Comparison of ENCODE assay signal across 1 cellular context in the genomic region with DNA sequence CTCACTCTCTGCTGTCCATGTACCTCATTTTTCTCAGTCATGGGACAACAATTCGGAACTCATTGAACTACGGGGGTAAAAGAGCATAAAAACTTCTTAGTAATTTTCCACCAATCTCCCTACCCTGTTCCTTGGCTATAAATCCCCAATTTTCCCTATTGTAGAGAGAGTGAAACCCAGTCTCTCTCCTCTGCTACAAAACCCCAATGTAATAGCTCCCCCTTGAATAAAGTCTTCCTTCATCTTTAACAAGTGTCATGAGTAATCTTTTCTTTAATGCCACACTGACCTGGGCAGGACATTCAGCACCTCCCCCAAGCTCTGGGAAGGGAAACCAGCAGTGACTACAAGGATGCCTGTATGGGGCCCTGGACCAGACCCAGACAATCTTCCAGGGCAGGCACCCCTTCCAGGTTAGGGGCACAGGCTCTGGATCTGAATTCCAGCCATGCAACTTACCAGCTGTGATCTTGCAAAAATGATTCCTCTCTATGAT.
TF ChIP-seq lines count a peak whose summit lies in the region.

No MANE protein-coding gene starts in this region.

TF ChIP-seq in GM12878, 131 proteins besides CTCF, POLR2A, EP300 and RAD21 (continued from another document and continues in another):
- TF ChIP-seq SMAD1 (IDR thresholded peaks at IDR 0.05; ENCODE audit: low read depth, partially characterized antibody) (peak; percentile 94), BHLHE40 (IDR thresholded peaks at IDR 0.05; ENCODE audit: borderline replicate concordance in 1 of 2, low read depth in 2 of 2, low read length in 1 of 2) (peak in 1 of 2 experiments; percentile 10; a peak in 1 of 4 replicates), KAT2A (conservative IDR thresholded peaks at IDR 0.05; ENCODE audit: control insufficient read depth, low read depth, low read length) (no peak), KLF5 (IDR thresholded peaks at IDR 0.05; ENCODE audit: partially characterized antibody) (no peak), GABPA (IDR thresholded peaks at IDR 0.05; ENCODE audit: low read depth) (no peak), ZNF217 (IDR thresholded peaks at IDR 0.05) (no peak), TCF12 (IDR thresholded peaks at IDR 0.05; ENCODE audit: low read depth, low read length) (peak; percentile 61; the same call in 1 of the 2 replicates), EGR1 (IDR thresholded peaks at IDR 0.05; ENCODE audit: borderline replicate concordance in 1 of 2, low read depth in 2 of 2, low read length in 2 of 2) (peak in 1 of 2 experiments; percentile 31; a peak in 1 of 3 replicates), MTA3 (IDR thresholded peaks at IDR 0.05; ENCODE audit: borderline replicate concordance, low read length) (peak; percentile 90), ASH2L (IDR thresholded peaks at IDR 0.05; ENCODE audit: borderline replicate concordance, low read depth) (no peak), CBFB (IDR thresholded peaks at IDR 0.05; ENCODE audit: low read depth) (peak; percentile 92), NFIC (IDR thresholded peaks at IDR 0.05; ENCODE audit: low read depth, low read length) (peak; percentile 48; the same call in 1 of the 2 replicates), NR2C2 (IDR thresholded peaks at IDR 0.05; ENCODE audit: borderline replicate concordance, control insufficient read depth, insufficient read length, low read depth) (no peak), TBL1XR1 (IDR thresholded peaks at IDR 0.05; ENCODE audit: low read depth, low read length) (no peak), ZNF384 (IDR thresholded peaks at IDR 0.05; ENCODE audit: borderline replicate concordance, low read depth, low read length) (no peak), MYC (IDR thresholded peaks at IDR 0.05; ENCODE audit: insufficient read depth, insufficient read length, insufficient replicate concordance, low read length, severe bottlenecking) (no peak), NBN (IDR thresholded peaks at IDR 0.05) (no peak), CREM (IDR thresholded peaks at IDR 0.05; ENCODE audit: low read depth) (no peak), ZSCAN29 (IDR thresholded peaks at IDR 0.05) (no peak), HDAC6 (IDR thresholded peaks at IDR 0.05; ENCODE audit: unreplicated experiment) (no peak), YBX1 (IDR thresholded peaks at IDR 0.05) (no peak), JUNB (IDR thresholded peaks at IDR 0.05) (no peak), RB1 (IDR thresholded peaks at IDR 0.05; ENCODE audit: borderline replicate concordance) (no peak), LARP7 (IDR thresholded peaks at IDR 0.05) (no peak), ZNF24 (IDR thresholded peaks at IDR 0.05) (no peak), KDM1A (IDR thresholded peaks at IDR 0.05; ENCODE audit: borderline replicate concordance) (no peak), IRF4 (IDR thresholded peaks at IDR 0.05; ENCODE audit: low read depth, low read length) (no peak), MXI1 (IDR thresholded peaks at IDR 0.05; ENCODE audit: low read depth, low read length) (peak; percentile 68; the same call in 1 of the 2 replicates), RFX5 (IDR thresholded peaks at IDR 0.05; ENCODE audit: low read depth, low read length) (no peak), MEF2B (IDR thresholded peaks at IDR 0.05; ENCODE audit: partially characterized antibody, poor library complexity, severe bottlenecking) (no peak), SP1 (IDR thresholded peaks at IDR 0.05; ENCODE audit: low read depth, low read length) (peak; percentile 27), CBX5 (IDR thresholded peaks at IDR 0.05; ENCODE audit: low read depth) (no peak)
- TF ChIP-seq, protein P1, sequence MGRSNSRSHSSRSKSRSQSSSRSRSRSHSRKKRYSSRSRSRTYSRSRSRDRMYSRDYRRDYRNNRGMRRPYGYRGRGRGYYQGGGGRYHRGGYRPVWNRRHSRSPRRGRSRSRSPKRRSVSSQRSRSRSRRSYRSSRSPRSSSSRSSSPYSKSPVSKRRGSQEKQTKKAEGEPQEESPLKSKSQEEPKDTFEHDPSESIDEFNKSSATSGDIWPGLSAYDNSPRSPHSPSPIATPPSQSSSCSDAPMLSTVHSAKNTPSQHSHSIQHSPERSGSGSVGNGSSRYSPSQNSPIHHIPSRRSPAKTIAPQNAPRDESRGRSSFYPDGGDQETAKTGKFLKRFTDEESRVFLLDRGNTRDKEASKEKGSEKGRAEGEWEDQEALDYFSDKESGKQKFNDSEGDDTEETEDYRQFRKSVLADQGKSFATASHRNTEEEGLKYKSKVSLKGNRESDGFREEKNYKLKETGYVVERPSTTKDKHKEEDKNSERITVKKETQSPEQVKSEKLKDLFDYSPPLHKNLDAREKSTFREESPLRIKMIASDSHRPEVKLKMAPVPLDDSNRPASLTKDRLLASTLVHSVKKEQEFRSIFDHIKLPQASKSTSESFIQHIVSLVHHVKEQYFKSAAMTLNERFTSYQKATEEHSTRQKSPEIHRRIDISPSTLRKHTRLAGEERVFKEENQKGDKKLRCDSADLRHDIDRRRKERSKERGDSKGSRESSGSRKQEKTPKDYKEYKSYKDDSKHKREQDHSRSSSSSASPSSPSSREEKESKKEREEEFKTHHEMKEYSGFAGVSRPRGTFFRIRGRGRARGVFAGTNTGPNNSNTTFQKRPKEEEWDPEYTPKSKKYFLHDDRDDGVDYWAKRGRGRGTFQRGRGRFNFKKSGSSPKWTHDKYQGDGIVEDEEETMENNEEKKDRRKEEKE (IDR thresholded peaks at IDR 0.05): no peak
- TF ChIP-seq, protein P2, sequence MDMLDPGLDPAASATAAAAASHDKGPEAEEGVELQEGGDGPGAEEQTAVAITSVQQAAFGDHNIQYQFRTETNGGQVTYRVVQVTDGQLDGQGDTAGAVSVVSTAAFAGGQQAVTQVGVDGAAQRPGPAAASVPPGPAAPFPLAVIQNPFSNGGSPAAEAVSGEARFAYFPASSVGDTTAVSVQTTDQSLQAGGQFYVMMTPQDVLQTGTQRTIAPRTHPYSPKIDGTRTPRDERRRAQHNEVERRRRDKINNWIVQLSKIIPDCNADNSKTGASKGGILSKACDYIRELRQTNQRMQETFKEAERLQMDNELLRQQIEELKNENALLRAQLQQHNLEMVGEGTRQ (IDR thresholded peaks at IDR 0.05; ENCODE audit: borderline replicate concordance, low read depth, low read length): no peak; the same call in 1 of the 2 replicates
- TF ChIP-seq, protein P3, sequence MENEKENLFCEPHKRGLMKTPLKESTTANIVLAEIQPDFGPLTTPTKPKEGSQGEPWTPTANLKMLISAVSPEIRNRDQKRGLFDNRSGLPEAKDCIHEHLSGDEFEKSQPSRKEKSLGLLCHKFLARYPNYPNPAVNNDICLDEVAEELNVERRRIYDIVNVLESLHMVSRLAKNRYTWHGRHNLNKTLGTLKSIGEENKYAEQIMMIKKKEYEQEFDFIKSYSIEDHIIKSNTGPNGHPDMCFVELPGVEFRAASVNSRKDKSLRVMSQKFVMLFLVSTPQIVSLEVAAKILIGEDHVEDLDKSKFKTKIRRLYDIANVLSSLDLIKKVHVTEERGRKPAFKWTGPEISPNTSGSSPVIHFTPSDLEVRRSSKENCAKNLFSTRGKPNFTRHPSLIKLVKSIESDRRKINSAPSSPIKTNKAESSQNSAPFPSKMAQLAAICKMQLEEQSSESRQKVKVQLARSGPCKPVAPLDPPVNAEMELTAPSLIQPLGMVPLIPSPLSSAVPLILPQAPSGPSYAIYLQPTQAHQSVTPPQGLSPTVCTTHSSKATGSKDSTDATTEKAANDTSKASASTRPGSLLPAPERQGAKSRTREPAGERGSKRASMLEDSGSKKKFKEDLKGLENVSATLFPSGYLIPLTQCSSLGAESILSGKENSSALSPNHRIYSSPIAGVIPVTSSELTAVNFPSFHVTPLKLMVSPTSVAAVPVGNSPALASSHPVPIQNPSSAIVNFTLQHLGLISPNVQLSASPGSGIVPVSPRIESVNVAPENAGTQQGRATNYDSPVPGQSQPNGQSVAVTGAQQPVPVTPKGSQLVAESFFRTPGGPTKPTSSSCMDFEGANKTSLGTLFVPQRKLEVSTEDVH (IDR thresholded peaks at IDR 0.05; ENCODE audit: low read depth, partially characterized antibody): no peak
- TF ChIP-seq, protein P4, sequence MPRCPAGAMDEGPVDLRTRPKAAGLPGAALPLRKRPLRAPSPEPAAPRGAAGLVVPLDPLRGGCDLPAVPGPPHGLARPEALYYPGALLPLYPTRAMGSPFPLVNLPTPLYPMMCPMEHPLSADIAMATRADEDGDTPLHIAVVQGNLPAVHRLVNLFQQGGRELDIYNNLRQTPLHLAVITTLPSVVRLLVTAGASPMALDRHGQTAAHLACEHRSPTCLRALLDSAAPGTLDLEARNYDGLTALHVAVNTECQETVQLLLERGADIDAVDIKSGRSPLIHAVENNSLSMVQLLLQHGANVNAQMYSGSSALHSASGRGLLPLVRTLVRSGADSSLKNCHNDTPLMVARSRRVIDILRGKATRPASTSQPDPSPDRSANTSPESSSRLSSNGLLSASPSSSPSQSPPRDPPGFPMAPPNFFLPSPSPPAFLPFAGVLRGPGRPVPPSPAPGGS (IDR thresholded peaks at IDR 0.05; ENCODE audit: borderline replicate concordance, insufficient read depth, low read depth, low read length, poor library complexity, severe bottlenecking): no peak
- TF ChIP-seq, protein P5, sequence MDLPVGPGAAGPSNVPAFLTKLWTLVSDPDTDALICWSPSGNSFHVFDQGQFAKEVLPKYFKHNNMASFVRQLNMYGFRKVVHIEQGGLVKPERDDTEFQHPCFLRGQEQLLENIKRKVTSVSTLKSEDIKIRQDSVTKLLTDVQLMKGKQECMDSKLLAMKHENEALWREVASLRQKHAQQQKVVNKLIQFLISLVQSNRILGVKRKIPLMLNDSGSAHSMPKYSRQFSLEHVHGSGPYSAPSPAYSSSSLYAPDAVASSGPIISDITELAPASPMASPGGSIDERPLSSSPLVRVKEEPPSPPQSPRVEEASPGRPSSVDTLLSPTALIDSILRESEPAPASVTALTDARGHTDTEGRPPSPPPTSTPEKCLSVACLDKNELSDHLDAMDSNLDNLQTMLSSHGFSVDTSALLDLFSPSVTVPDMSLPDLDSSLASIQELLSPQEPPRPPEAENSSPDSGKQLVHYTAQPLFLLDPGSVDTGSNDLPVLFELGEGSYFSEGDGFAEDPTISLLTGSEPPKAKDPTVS (IDR thresholded peaks at IDR 0.05; ENCODE audit: low read depth, low read length): no peak
- TF ChIP-seq, protein P6, sequence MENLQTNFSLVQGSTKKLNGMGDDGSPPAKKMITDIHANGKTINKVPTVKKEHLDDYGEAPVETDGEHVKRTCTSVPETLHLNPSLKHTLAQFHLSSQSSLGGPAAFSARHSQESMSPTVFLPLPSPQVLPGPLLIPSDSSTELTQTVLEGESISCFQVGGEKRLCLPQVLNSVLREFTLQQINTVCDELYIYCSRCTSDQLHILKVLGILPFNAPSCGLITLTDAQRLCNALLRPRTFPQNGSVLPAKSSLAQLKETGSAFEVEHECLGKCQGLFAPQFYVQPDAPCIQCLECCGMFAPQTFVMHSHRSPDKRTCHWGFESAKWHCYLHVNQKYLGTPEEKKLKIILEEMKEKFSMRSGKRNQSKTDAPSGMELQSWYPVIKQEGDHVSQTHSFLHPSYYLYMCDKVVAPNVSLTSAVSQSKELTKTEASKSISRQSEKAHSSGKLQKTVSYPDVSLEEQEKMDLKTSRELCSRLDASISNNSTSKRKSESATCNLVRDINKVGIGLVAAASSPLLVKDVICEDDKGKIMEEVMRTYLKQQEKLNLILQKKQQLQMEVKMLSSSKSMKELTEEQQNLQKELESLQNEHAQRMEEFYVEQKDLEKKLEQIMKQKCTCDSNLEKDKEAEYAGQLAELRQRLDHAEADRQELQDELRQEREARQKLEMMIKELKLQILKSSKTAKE (IDR thresholded peaks at IDR 0.05; ENCODE audit: low read depth, poor library complexity, severe bottlenecking): no peak
- TF ChIP-seq, protein P7, sequence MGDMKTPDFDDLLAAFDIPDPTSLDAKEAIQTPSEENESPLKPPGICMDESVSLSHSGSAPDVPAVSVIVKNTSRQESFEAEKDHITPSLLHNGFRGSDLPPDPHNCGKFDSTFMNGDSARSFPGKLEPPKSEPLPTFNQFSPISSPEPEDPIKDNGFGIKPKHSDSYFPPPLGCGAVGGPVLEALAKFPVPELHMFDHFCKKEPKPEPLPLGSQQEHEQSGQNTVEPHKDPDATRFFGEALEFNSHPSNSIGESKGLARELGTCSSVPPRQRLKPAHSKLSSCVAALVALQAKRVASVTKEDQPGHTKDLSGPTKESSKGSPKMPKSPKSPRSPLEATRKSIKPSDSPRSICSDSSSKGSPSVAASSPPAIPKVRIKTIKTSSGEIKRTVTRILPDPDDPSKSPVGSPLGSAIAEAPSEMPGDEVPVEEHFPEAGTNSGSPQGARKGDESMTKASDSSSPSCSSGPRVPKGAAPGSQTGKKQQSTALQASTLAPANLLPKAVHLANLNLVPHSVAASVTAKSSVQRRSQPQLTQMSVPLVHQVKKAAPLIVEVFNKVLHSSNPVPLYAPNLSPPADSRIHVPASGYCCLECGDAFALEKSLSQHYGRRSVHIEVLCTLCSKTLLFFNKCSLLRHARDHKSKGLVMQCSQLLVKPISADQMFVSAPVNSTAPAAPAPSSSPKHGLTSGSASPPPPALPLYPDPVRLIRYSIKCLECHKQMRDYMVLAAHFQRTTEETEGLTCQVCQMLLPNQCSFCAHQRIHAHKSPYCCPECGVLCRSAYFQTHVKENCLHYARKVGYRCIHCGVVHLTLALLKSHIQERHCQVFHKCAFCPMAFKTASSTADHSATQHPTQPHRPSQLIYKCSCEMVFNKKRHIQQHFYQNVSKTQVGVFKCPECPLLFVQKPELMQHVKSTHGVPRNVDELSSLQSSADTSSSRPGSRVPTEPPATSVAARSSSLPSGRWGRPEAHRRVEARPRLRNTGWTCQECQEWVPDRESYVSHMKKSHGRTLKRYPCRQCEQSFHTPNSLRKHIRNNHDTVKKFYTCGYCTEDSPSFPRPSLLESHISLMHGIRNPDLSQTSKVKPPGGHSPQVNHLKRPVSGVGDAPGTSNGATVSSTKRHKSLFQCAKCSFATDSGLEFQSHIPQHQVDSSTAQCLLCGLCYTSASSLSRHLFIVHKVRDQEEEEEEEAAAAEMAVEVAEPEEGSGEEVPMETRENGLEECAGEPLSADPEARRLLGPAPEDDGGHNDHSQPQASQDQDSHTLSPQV (IDR thresholded peaks at IDR 0.05): no peak
- TF ChIP-seq, protein P8, sequence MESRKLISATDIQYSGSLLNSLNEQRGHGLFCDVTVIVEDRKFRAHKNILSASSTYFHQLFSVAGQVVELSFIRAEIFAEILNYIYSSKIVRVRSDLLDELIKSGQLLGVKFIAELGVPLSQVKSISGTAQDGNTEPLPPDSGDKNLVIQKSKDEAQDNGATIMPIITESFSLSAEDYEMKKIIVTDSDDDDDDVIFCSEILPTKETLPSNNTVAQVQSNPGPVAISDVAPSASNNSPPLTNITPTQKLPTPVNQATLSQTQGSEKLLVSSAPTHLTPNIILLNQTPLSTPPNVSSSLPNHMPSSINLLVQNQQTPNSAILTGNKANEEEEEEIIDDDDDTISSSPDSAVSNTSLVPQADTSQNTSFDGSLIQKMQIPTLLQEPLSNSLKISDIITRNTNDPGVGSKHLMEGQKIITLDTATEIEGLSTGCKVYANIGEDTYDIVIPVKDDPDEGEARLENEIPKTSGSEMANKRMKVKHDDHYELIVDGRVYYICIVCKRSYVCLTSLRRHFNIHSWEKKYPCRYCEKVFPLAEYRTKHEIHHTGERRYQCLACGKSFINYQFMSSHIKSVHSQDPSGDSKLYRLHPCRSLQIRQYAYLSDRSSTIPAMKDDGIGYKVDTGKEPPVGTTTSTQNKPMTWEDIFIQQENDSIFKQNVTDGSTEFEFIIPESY (IDR thresholded peaks at IDR 0.05): no peak
- TF ChIP-seq, protein P9, sequence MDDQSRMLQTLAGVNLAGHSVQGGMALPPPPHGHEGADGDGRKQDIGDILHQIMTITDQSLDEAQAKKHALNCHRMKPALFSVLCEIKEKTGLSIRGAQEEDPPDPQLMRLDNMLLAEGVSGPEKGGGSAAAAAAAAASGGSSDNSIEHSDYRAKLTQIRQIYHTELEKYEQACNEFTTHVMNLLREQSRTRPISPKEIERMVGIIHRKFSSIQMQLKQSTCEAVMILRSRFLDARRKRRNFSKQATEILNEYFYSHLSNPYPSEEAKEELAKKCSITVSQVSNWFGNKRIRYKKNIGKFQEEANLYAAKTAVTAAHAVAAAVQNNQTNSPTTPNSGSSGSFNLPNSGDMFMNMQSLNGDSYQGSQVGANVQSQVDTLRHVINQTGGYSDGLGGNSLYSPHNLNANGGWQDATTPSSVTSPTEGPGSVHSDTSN (IDR thresholded peaks at IDR 0.05; ENCODE audit: insufficient replicate concordance, low read depth, low read length): no peak
